ENCODE assay signal across 8 cellular contexts in genomic region chr9:27528886-27529315, GRCh38. TPM values are rescaled to one million over a fixed set of nuclear protein-coding genes. Genes with fewer than 3 reads are reported as not detected.
DNase-seq lines count a peak whose midpoint lies in the region; ATAC-seq and TF ChIP-seq lines count a peak whose summit lies in the region.

No MANE protein-coding gene starts in this region.

- CTCF ChIA-PET in Panc1 (lab: Charles Lee), result no interaction called here

- POLR2A ChIA-PET in Panc1 (lab: Charles Lee), result no interaction called here

- H3K27ac ChIP-seq in Panc1 (ENCODE audit: low read length) (no peak overlapping the region), heart right ventricle (peak overlapping the region; percentile 19 to 87 (median 78))

- DNase-seq in GM13976 (ENCODE audit: low spot score) (peak; percentile 77), Panc1 (ENCODE audit: low read depth, low spot score) (no peak), heart right ventricle (peak; percentile 36 to 44), posterior cingulate gyrus (peak in 8 of 10 donors; percentile 23 to 91 (median 50)), NCI-H345 treated with DMSO at 0.1 percent for 48 hours (lab: John Stamatoyannopoulos, UW; ENCODE audit: unreplicated experiment) (no peak), NCI-H2107 (lab: John Stamatoyannopoulos, UW) (no peak)
- peak; percentile 69 for DNase-seq in activated naive CD8-positive, alpha-beta T cell treated with anti-CD3 and anti-CD28 coated beads for 36 hours

- peaks cover 20% of the 10 kb centered on the region for H3K27me3 Mint-ChIP-seq in activated naive CD8-positive, alpha-beta T cell treated with anti-CD3 and anti-CD28 coated beads for 36 hours

- ATAC-seq in HG02610 (IDR thresholded peaks at IDR 0.05; ENCODE audit: unreplicated experiment) (peak; percentile 45), Panc1 (no peak), heart right ventricle (peak; percentile 43 to 83 (median 77))

- H3K9me3 Mint-ChIP-seq in activated naive CD8-positive, alpha-beta T cell treated with anti-CD3 and anti-CD28 coated beads for 36 hours, result no peaks in the 10 kb centered on the region

- WGBS in heart right ventricle, 2 donors, result 0% methylated on average over 25 of the region's 25 CpGs

- no peaks in the 10 kb centered on the region for H3K27me3 ChIP-seq in Panc1 (ENCODE audit: control insufficient read depth, insufficient read depth, low read length)
- no peaks in the 10 kb centered on the region for H3K27me3 ChIP-seq in heart right ventricle

- H3K9me3 ChIP-seq in Panc1 (ENCODE audit: control insufficient read depth, insufficient read depth, low read depth, low read length) (no peaks in the 10 kb centered on the region), heart right ventricle (no peaks in the 10 kb centered on the region)

- H3K27ac Mint-ChIP-seq in activated naive CD8-positive, alpha-beta T cell treated with anti-CD3 and anti-CD28 coated beads for 36 hours, result peak overlapping the region; percentile 71

- H3K4me1 ChIP-seq in Panc1 (ENCODE audit: control insufficient read depth, insufficient read depth, low read length), result no peaks in the 10 kb centered on the region
- H3K4me1 ChIP-seq in heart right ventricle, result peaks cover 0 to 20% (median 7%) of the 10 kb centered on the region in 9 donors

- no TSS peak for BruUV-seq in Panc1 (replicated peaks; lab: Mats Ljungman, UMichigan)

- intact Hi-C loops in Panc1 (cut with micrococcal nuclease; ENCODE audit: unreplicated experiment), result no loop called here
- intact Hi-C loops in heart right ventricle (cut with DNase I), result loop anchor here in 8 of 10 donors (1.0 to 10.0 kb wide), 7 partner anchors 54 to 197 kb away; no protein-coding TSS in a partner anchor
- intact Hi-C loops in posterior cingulate gyrus (cut with DNase I), result loop anchor here (1.0 to 10.0 kb wide), 2 partner anchors 104 to 196 kb away; no protein-coding TSS in a partner anchor

- H3K36me3 Mint-ChIP-seq in activated naive CD8-positive, alpha-beta T cell treated with anti-CD3 and anti-CD28 coated beads for 36 hours, result peaks cover 2% of the 10 kb centered on the region

- no peaks in the 10 kb centered on the region for H3K36me3 ChIP-seq in Panc1 (ENCODE audit: control insufficient read depth, insufficient read depth, low read length)
- peaks cover 0 to 2% (median 0%) of the 10 kb centered on the region in 9 donors for H3K36me3 ChIP-seq in heart right ventricle

- TF ChIP-seq CTCF in GM13976 (IDR thresholded peaks at IDR 0.05; ENCODE audit: borderline replicate concordance, control extremely low read depth, extremely low read depth, insufficient read depth, missing control alignments) (no peak), Panc1 (IDR thresholded peaks at IDR 0.05) (no peak), heart right ventricle (IDR thresholded peaks at IDR 0.05) (no peak)

- in situ Hi-C loops in GM13976 (cut with MboI; ENCODE audit: low sequenced_read_pairs, unreplicated experiment), result loop anchor here (5.0 kb wide), 1 partner anchor 182 kb away; no protein-coding TSS in a partner anchor
- in situ Hi-C loops in Panc1 (cut with HindIII; ENCODE audit: low pct_unique_long_range_greater_than_20kb, low sequenced_read_pairs), result no loop called here

- peak overlapping the region; percentile 89 for H3K4me3 Mint-ChIP-seq in activated naive CD8-positive, alpha-beta T cell treated with anti-CD3 and anti-CD28 coated beads for 36 hours

- H3K4me3 ChIP-seq in Panc1 (ENCODE audit: low read depth in 2 of 2, low read length in 2 of 2) (peak overlapping the region; percentile 33 to 40), heart right ventricle (peak overlapping the region; percentile 48 to 83 (median 75))

- H3K4me1 Mint-ChIP-seq in activated naive CD8-positive, alpha-beta T cell treated with anti-CD3 and anti-CD28 coated beads for 36 hours, result peaks cover 8% of the 10 kb centered on the region

RNA-seq across cellular contexts. Expression of gene MOB3B, which starts 0.7 kb away (rescaled TPM):
- total RNA-seq in Panc1 (2021; ENCODE audit: unreplicated experiment) (0.03 TPM), heart right ventricle (1 to 10 TPM in 9 of 10 donors, under 1 TPM in 1; 0.86 to 2.3 (median 1.4) TPM)
- not detected for polyA plus RNA-seq in Panc1 (2012; ENCODE audit: insufficient read length)
- total RNA-seq in activated naive CD8-positive, alpha-beta T cell treated with anti-CD3 and anti-CD28 coated beads for 36 hours, result 1 to 10 TPM; 1.3 TPM
- polyA plus RNA-seq in heart right ventricle, result under 1 TPM; 0.39 to 0.95 TPM

RNA-seq across cellular contexts. Expression of gene IFNK, which starts 4.8 kb away (rescaled TPM):
- not detected for total RNA-seq in Panc1 (2021; ENCODE audit: unreplicated experiment)
- polyA plus RNA-seq in Panc1 (2012; ENCODE audit: insufficient read length), result not detected
- not detected for total RNA-seq in activated naive CD8-positive, alpha-beta T cell treated with anti-CD3 and anti-CD28 coated beads for 36 hours
- total RNA-seq in heart right ventricle, result not detected
- not detected for polyA plus RNA-seq in heart right ventricle

RNA-seq across cellular contexts. Expression of gene C9orf72, which starts 44.4 kb away (rescaled TPM):
- 3.6 TPM for total RNA-seq in Panc1 (2021; ENCODE audit: unreplicated experiment)
- polyA plus RNA-seq in Panc1 (2012; ENCODE audit: insufficient read length), result 1.2 TPM
- total RNA-seq in activated naive CD8-positive, alpha-beta T cell treated with anti-CD3 and anti-CD28 coated beads for 36 hours, result 1 to 10 TPM; 7.7 to 9.4 TPM
- 10 to 100 TPM; 12.4 to 22.0 (median 15.9) TPM for total RNA-seq in heart right ventricle
- 10 to 100 TPM in 1 of 2 donors, 1 to 10 TPM in 1; 4.9 to 16.4 TPM for polyA plus RNA-seq in heart right ventricle

Comparison
In these comparisons a context has a peak if more than half of its experiments do, and no peak if none do; other contexts are left out.
1. DNase-seq: peak in GM13976 (single experiment), activated naive CD8-positive, alpha-beta T cell treated with anti-CD3 and anti-CD28 coated beads for 36 hours (single experiment), heart right ventricle (2 of 2) and posterior cingulate gyrus (8 of 10); none in Panc1 (single experiment), NCI-H345 treated with DMSO at 0.1 percent for 48 hours (single experiment) and NCI-H2107 (single experiment).